Comparison of ENCODE assay signal across 9 cellular contexts in the genomic region with DNA sequence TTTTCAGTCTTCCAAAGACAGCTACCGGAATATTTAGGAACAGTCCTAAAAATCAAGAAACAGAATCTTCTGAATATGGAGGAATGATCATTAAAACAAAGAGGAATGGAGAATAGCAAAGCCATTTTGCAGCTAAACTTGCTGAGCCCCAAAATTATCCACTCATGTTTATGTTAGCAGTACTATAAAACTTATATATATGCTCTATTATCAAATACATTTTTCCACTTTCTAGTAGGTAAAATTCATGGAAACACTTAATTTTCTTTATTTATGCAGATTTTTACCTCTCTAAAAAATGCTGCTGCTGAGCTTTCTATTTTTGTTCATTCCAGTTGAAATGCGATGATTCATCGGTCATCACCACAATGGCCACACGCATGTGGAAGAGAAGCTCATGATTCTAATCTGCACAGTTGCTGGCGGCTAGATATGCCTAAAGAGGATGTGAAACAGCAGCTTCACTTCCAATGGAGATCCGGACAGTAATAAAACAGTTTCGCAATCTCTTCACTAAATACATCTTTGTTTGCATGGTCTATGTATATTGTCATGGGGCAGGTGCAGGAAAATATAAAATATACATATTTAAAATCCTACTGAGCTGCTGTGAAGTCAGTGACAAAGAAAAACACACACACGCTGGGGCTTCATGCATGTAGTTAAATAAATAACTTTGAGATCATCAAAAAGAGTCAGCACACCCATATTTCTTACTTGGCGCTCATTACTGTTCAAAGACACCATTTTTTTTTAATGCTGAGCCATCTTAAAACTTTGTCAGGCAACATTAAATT.
DNase-seq lines count a peak whose midpoint lies in the region; ATAC-seq and TF ChIP-seq lines count a peak whose summit lies in the region.
"Had no signal": no experiment of that assay in that cellular context is flagged by ENCODE, and none has a peak within 500 bp of the region (broad histone marks: within the 10 kb centered on the region; RNA-seq: fewer than 3 reads in every experiment).

No MANE protein-coding gene starts in this region.

- CTCF ChIA-PET in mammary epithelial cell (lab: Charles Lee; ENCODE audit: low non-redundant PET) = no interaction called here
- CTCF ChIA-PET in activated CD4-positive, alpha-beta T cell treated with anti-CD3 and anti-CD28 coated beads, Interleukin-2, amount 10 ng/mL, durations not matched to agents 7 days and 5 days (lab: Charles Lee) = no interaction called here

- H3K4me2 ChIP-seq in mammary epithelial cell (ENCODE audit: insufficient read depth, low read depth, low read length) = no peak overlapping the region
- peak overlapping the region; percentile 56 for H3K4me2 ChIP-seq in osteoblast (ENCODE audit: insufficient read depth, low read length)

- dilution Hi-C loops in mammary epithelial cell (cut with HindIII; ENCODE audit: low sequenced_read_pairs) = no loop called here

- 72 to 76% (median 75%) methylated on average over 9 of the region's 9 CpGs for WGBS in heart left ventricle, 4 donors
- WGBS in mammary epithelial cell (ENCODE audit: low coverage, missing lambda C conversion rate) = 84% methylated on average over 9 of the region's 9 CpGs

- DNase-seq in heart left ventricle (peak in 1 of 5 donors; percentile 29), right atrium auricular region (ENCODE audit: low spot score) (no peak), NCI-H2081 treated with DMSO at 0.1 percent for 48 hours (lab: John Stamatoyannopoulos, UW) (peak; percentile 39), mammary epithelial cell (peak; percentile 87), osteoblast (ENCODE audit: insufficient read length, low spot score, missing footprints) (peak; percentile 88), NCI-H446 treated with DMSO at 0.1 percent for 48 hours (lab: John Stamatoyannopoulos, UW) (no peak)
- no peak for DNase-seq in activated CD4-positive, alpha-beta T cell treated with anti-CD3 and anti-CD28 coated beads, Interleukin-2, amount 10 ng/mL, durations not matched to agents 7 days and 5 days
- DNase-seq: CD4-positive, CD25-positive, alpha-beta regulatory T cell had no signal

- POLR2A ChIA-PET in activated CD4-positive, alpha-beta T cell treated with anti-CD3 and anti-CD28 coated beads, Interleukin-2, amount 10 ng/mL, durations not matched to agents 7 days and 5 days (lab: Charles Lee) = no interaction called here

- no peaks in the 10 kb centered on the region for H4K20me1 ChIP-seq in mammary epithelial cell (ENCODE audit: insufficient read depth, low read length)
- H4K20me1 ChIP-seq in osteoblast (ENCODE audit: insufficient read depth, low read length) = no peaks in the 10 kb centered on the region

- H3K27me3 ChIP-seq in heart left ventricle (no peaks in the 10 kb centered on the region), right atrium auricular region (no peaks in the 10 kb centered on the region), mammary epithelial cell (ENCODE audit: insufficient read depth, low read length) (no peaks in the 10 kb centered on the region), osteoblast (ENCODE audit: insufficient read depth, low read length) (no peaks in the 10 kb centered on the region)

- H3K4me1 Mint-ChIP-seq in activated CD4-positive, alpha-beta T cell treated with anti-CD3 and anti-CD28 coated beads, Interleukin-2, amount 10 ng/mL, durations not matched to agents 7 days and 5 days = no peaks in the 10 kb centered on the region

- peak in 3 of 4 donors; percentile 43 to 76 (median 71) for ATAC-seq in heart left ventricle
- ATAC-seq in HG02970 (IDR thresholded peaks at IDR 0.05; ENCODE audit: low FRiP score, unreplicated experiment) = peak; percentile 92

- no peaks in the 10 kb centered on the region for H3K9me3 Mint-ChIP-seq in activated CD4-positive, alpha-beta T cell treated with anti-CD3 and anti-CD28 coated beads, Interleukin-2, amount 10 ng/mL, durations not matched to agents 7 days and 5 days

- H3K4me1 ChIP-seq in heart left ventricle (peaks cover 0 to 12% (median 0%) of the 10 kb centered on the region in 12 donors), right atrium auricular region (no peaks in the 10 kb centered on the region), mammary epithelial cell (ENCODE audit: insufficient read depth, low read length) (no peaks in the 10 kb centered on the region), osteoblast (ENCODE audit: insufficient read depth, low read length) (peaks cover 20% of the 10 kb centered on the region)

- intact Hi-C loops in heart left ventricle (cut with DNase I) (no loop called here), mammary epithelial cell (cut with micrococcal nuclease) (no loop called here)

- no peak for TF ChIP-seq CTCF in heart left ventricle (IDR thresholded peaks at IDR 0.05)
- no peak for TF ChIP-seq CTCF in right atrium auricular region (IDR thresholded peaks at IDR 0.05)
- TF ChIP-seq CTCF in mammary epithelial cell (conservative IDR thresholded peaks at IDR 0.05 in 1 of 2, IDR thresholded peaks at IDR 0.05 in 1 of 2; ENCODE audit: extremely low read depth in 1 of 2, insufficient read depth in 1 of 2, low read depth in 1 of 2, low read length in 2 of 2) = no peak
- no peak for TF ChIP-seq CTCF in osteoblast (IDR thresholded peaks at IDR 0.05; ENCODE audit: extremely low read depth, low read depth, low read length)

- H3K27me3 Mint-ChIP-seq in activated CD4-positive, alpha-beta T cell treated with anti-CD3 and anti-CD28 coated beads, Interleukin-2, amount 10 ng/mL, durations not matched to agents 7 days and 5 days = no peaks in the 10 kb centered on the region
- H3K27me3 Mint-ChIP-seq: CD4-positive, CD25-positive, alpha-beta regulatory T cell had no signal

- no peak overlapping the region for H3K27ac Mint-ChIP-seq in activated CD4-positive, alpha-beta T cell treated with anti-CD3 and anti-CD28 coated beads, Interleukin-2, amount 10 ng/mL, durations not matched to agents 7 days and 5 days
- H3K27ac Mint-ChIP-seq: CD4-positive, CD25-positive, alpha-beta regulatory T cell had no signal

- in situ Hi-C loops in mammary epithelial cell (cut with MboI; ENCODE audit: low sequenced_read_pairs in 2 of 2) = no loop called here

- no peak overlapping the region for H3K4me3 Mint-ChIP-seq in activated CD4-positive, alpha-beta T cell treated with anti-CD3 and anti-CD28 coated beads, Interleukin-2, amount 10 ng/mL, durations not matched to agents 7 days and 5 days
- H3K4me3 Mint-ChIP-seq: CD4-positive, CD25-positive, alpha-beta regulatory T cell had no signal

- BruUV-seq in mammary epithelial cell (replicated peaks; lab: Mats Ljungman, UMichigan) = no TSS peak

- no peak overlapping the region for H3K4me3 ChIP-seq in heart left ventricle
- no peak overlapping the region for H3K4me3 ChIP-seq in right atrium auricular region
- H3K4me3 ChIP-seq in mammary epithelial cell (replicated peaks in 1 of 3; ENCODE audit: insufficient read depth in 1 of 3, low read depth in 2 of 3, low read length in 3 of 3) = no peak overlapping the region
- H3K4me3 ChIP-seq in osteoblast (ENCODE audit: insufficient read depth, low read length) = no peak overlapping the region

- H3K79me2 ChIP-seq in mammary epithelial cell (ENCODE audit: insufficient read depth, low read length) (no peaks in the 10 kb centered on the region), osteoblast (ENCODE audit: insufficient read depth, low read length) (no peaks in the 10 kb centered on the region)

- no peak overlapping the region for H2AFZ ChIP-seq in mammary epithelial cell (ENCODE audit: low read depth, low read length)
- no peak overlapping the region for H2AFZ ChIP-seq in osteoblast (ENCODE audit: low read length)

- no peak overlapping the region for H3K9ac ChIP-seq in mammary epithelial cell (ENCODE audit: insufficient read depth, low read length)

- H3K36me3 Mint-ChIP-seq in activated CD4-positive, alpha-beta T cell treated with anti-CD3 and anti-CD28 coated beads, Interleukin-2, amount 10 ng/mL, durations not matched to agents 7 days and 5 days (ENCODE audit: low read depth) = no peaks in the 10 kb centered on the region

- H3K27ac ChIP-seq in heart left ventricle = peak overlapping the region in 1 of 12 donors; percentile 63
- H3K27ac ChIP-seq in right atrium auricular region = no peak overlapping the region
- H3K27ac ChIP-seq in mammary epithelial cell (ENCODE audit: insufficient read depth, low read depth, low read length) = no peak overlapping the region
- peak overlapping the region; percentile 77 for H3K27ac ChIP-seq in osteoblast (ENCODE audit: low read depth, low read length)

- H3K36me3 ChIP-seq in heart left ventricle (no peaks in the 10 kb centered on the region), right atrium auricular region (no peaks in the 10 kb centered on the region), mammary epithelial cell (ENCODE audit: insufficient read depth, low read length) (no peaks in the 10 kb centered on the region), osteoblast (ENCODE audit: insufficient read depth, low read length) (no peaks in the 10 kb centered on the region)

- no peaks in the 10 kb centered on the region for H3K9me3 ChIP-seq in heart left ventricle
- H3K9me3 ChIP-seq in right atrium auricular region = no peaks in the 10 kb centered on the region
- no peaks in the 10 kb centered on the region for H3K9me3 ChIP-seq in mammary epithelial cell (replicated peaks; ENCODE audit: insufficient read depth, low read length)
- H3K9me3 ChIP-seq in osteoblast (ENCODE audit: low read depth, low read length) = no peaks in the 10 kb centered on the region

- no peak for TF ChIP-seq POLR2A in heart left ventricle (IDR thresholded peaks at IDR 0.05)

Comparison
In these comparisons a context has a peak if more than half of its experiments do, and no peak if none do; other contexts are left out.
1. DNase-seq: peak in NCI-H2081 treated with DMSO at 0.1 percent for 48 hours (single experiment), mammary epithelial cell (single experiment) and osteoblast (single experiment); none in right atrium auricular region (single experiment), NCI-H446 treated with DMSO at 0.1 percent for 48 hours (single experiment) and activated CD4-positive, alpha-beta T cell treated with anti-CD3 and anti-CD28 coated beads, Interleukin-2, amount 10 ng/mL, durations not matched to agents 7 days and 5 days (single experiment).